11 cellular contexts compared by ENCODE assay signal in genomic region chr20:50321797-50322480, GRCh38.
A peak's percentile ranks its signal among the peaks of the same experiment; 100 is the strongest.
DNase-seq lines count a peak whose midpoint lies in the region; ATAC-seq, FAIRE-seq and TF ChIP-seq lines count a peak whose summit lies in the region.
"Had no signal": no experiment of that assay in that cellular context is flagged by ENCODE, and none has a peak within 500 bp of the region (broad histone marks: within the 10 kb centered on the region; RNA-seq: fewer than 3 reads in every experiment).

No MANE protein-coding gene starts in this region.

- CTCF ChIA-PET in HepG2 (lab: Yijun Ruan, JAX; ENCODE audit: low intra/inter-chr PET ratio, low total read pairs): no interaction called here

- peaks cover 5% of the 10 kb centered on the region for H3K9me3 Mint-ChIP-seq in osteocyte (ENCODE audit: unreplicated experiment)

- ATAC-seq in HepG2 (peak; percentile 41), right lobe of liver (no peak), GM18873 (IDR thresholded peaks at IDR 0.05; ENCODE audit: low FRiP score, unreplicated experiment) (no peak)

- H2AFZ ChIP-seq in HepG2 (ENCODE audit: low read length): no peak overlapping the region
- H2AFZ ChIP-seq in fibroblast of lung (ENCODE audit: low read length): no peak overlapping the region

- H3K4me3 Mint-ChIP-seq in osteocyte (ENCODE audit: unreplicated experiment): no peak overlapping the region

- DNase-seq in HepG2 (ENCODE audit: low spot score): no peak
- DNase-seq in right lobe of liver: no peak
- DNase-seq in fibroblast of lung (ENCODE audit: low read depth in 2 of 2): peak; percentile 68 to 78
- DNase-seq in osteocyte (ENCODE audit: extremely low spot score, unreplicated experiment): no peak
- no peak for DNase-seq in WERI-Rb-1
- DNase-seq in anterior cingulate cortex (lab: John Stamatoyannopoulos, UW): no peak
- no peak for DNase-seq in activated effector memory CD4-positive, alpha-beta T cell treated with anti-CD3 and anti-CD28 coated beads, Interleukin-2, amount 50 U/mL, for 16 hours
- DNase-seq: activated CD4-positive, alpha-beta T cell treated with anti-CD3 and anti-CD28 coated beads, Interleukin-2, amount 50 U/mL, for 4 hours; NCI-H2107 had no signal

- no TSS peak for BruUV-seq in HepG2 (replicated peaks; lab: Mats Ljungman, UMichigan)

- H3K4me1 ChIP-seq in HepG2 (ENCODE audit: insufficient read depth, low read length) (peaks cover 56% of the 10 kb centered on the region), right lobe of liver (no peaks in the 10 kb centered on the region), fibroblast of lung (ENCODE audit: control insufficient read depth, extremely low read depth, insufficient read depth, low read length) (peaks cover 19% of the 10 kb centered on the region)

- H3K27ac ChIP-seq in HepG2 (ENCODE audit: extremely low read length, insufficient read depth, low read length): no peak overlapping the region
- H3K27ac ChIP-seq in right lobe of liver: peak overlapping the region in 1 of 3 donors; percentile 12
- H3K27ac ChIP-seq in fibroblast of lung (ENCODE audit: insufficient read depth, low read length): peak overlapping the region; percentile 60
- H3K27ac ChIP-seq in WERI-Rb-1: no peak overlapping the region

- TF ChIP-seq EP300 in HepG2 (IDR thresholded peaks at IDR 0.05; ENCODE audit: low read depth in 2 of 2, low read length in 2 of 2): no peak
- TF ChIP-seq EP300 in HepG2 (CRISPR knock-in tag; IDR thresholded peaks at IDR 0.05; ENCODE audit: borderline replicate concordance): 0 out of 2 replicates have a peak, but pooled peaks have one; percentile 4

- TF ChIP-seq POLR2A in HepG2 (IDR thresholded peaks at IDR 0.05; ENCODE audit: insufficient read depth in 1 of 2, low read depth in 2 of 2, low read length in 2 of 2) (no peak), right lobe of liver (IDR thresholded peaks at IDR 0.05) (no peak)

- H3K9me3 ChIP-seq in HepG2 (ENCODE audit: low read length) (no peaks in the 10 kb centered on the region), right lobe of liver (no peaks in the 10 kb centered on the region), fibroblast of lung (ENCODE audit: control insufficient read depth, insufficient read depth, low read depth, low read length) (no peaks in the 10 kb centered on the region), WERI-Rb-1 (ENCODE audit: severe bottlenecking) (no peaks in the 10 kb centered on the region)

- H3K4me1 Mint-ChIP-seq in osteocyte (ENCODE audit: unreplicated experiment): peaks cover 25% of the 10 kb centered on the region

- H3K36me3 Mint-ChIP-seq in osteocyte (ENCODE audit: unreplicated experiment): no peaks in the 10 kb centered on the region

- H3K27me3 Mint-ChIP-seq in osteocyte (ENCODE audit: unreplicated experiment): peaks cover 5% of the 10 kb centered on the region

- H3K79me2 ChIP-seq in HepG2 (ENCODE audit: insufficient read depth, low read length): peaks cover 3% of the 10 kb centered on the region
- no peaks in the 10 kb centered on the region for H3K79me2 ChIP-seq in fibroblast of lung (ENCODE audit: control insufficient read depth, insufficient read depth, low read length)

- H3K9ac ChIP-seq in HepG2 (ENCODE audit: insufficient read depth, low read depth, low read length) (peak overlapping the region; percentile 73), fibroblast of lung (ENCODE audit: insufficient read depth, low read length) (peak overlapping the region; percentile 23)

- no peaks in the 10 kb centered on the region for H3K36me3 ChIP-seq in HepG2 (replicated peaks in 1 of 2; ENCODE audit: control insufficient read depth in 1 of 2, insufficient read depth in 2 of 2, low read length in 2 of 2)
- no peaks in the 10 kb centered on the region for H3K36me3 ChIP-seq in right lobe of liver
- no peaks in the 10 kb centered on the region for H3K36me3 ChIP-seq in fibroblast of lung (ENCODE audit: control insufficient read depth, insufficient read depth, low read length)
- no peaks in the 10 kb centered on the region for H3K36me3 ChIP-seq in WERI-Rb-1

- no peak for TF ChIP-seq RAD21 in HepG2 (CRISPR knock-in tag; IDR thresholded peaks at IDR 0.05)

- POLR2A ChIA-PET in HepG2 (lab: Yijun Ruan, JAX): interaction anchor here (0.7 to 7.2 kb wide), 38 partner anchors 8 to 150 kb away, joined by 3 to 164 read pairs (median 6); partner anchors contain the start of gene CEBPB

- H3K27ac Mint-ChIP-seq in osteocyte (ENCODE audit: unreplicated experiment): peak overlapping the region; percentile 75

- intact Hi-C loops in HepG2 (cut with micrococcal nuclease; ENCODE audit: unreplicated experiment): loop anchor here (1.0 to 2.0 kb wide), 3 partner anchors 7 to 15 kb away; no protein-coding TSS in a partner anchor
- intact Hi-C loops in right lobe of liver (cut with DNase I): no loop called here

- H3K4me2 ChIP-seq in HepG2 (ENCODE audit: low read depth, low read length): peak overlapping the region; percentile 96
- peak overlapping the region; percentile 34 for H3K4me2 ChIP-seq in fibroblast of lung (ENCODE audit: extremely low read depth, insufficient read depth, low read length)

- H4K20me1 ChIP-seq in HepG2 (ENCODE audit: insufficient read depth, low read length) (no peaks in the 10 kb centered on the region), fibroblast of lung (ENCODE audit: control insufficient read depth, extremely low read depth, insufficient read depth, low read length) (no peaks in the 10 kb centered on the region)

- in situ Hi-C loops in HepG2 (cut with HindIII; ENCODE audit: extremely low pct_ligation_motif_present, low pct_unique_long_range_greater_than_20kb): no loop called here

- TF ChIP-seq CTCF in HepG2 (CRISPR knock-in tag; IDR thresholded peaks at IDR 0.05): no peak
- TF ChIP-seq CTCF in right lobe of liver (IDR thresholded peaks at IDR 0.05): no peak
- TF ChIP-seq CTCF in fibroblast of lung (conservative IDR thresholded peaks at IDR 0.05 in 1 of 2, IDR thresholded peaks at IDR 0.05 in 1 of 2; ENCODE audit: low read depth in 1 of 2, low read length in 2 of 2): no peak
- TF ChIP-seq CTCF in osteocyte (IDR thresholded peaks at IDR 0.05): no peak
- no peak for TF ChIP-seq CTCF in WERI-Rb-1 (IDR thresholded peaks at IDR 0.05; ENCODE audit: low read depth, low read length)

- no peak for FAIRE-seq in HepG2 (lab: Jason Lieb, UNC)
- FAIRE-seq: GM19239 had no signal

- peak overlapping the region; percentile 54 to 87 (median 62) for H3K4me3 ChIP-seq in HepG2 (replicated peaks in 1 of 3; ENCODE audit: insufficient read depth in 1 of 3, low read depth in 2 of 3, low read length in 3 of 3)
- no peak overlapping the region for H3K4me3 ChIP-seq in right lobe of liver
- no peak overlapping the region for H3K4me3 ChIP-seq in fibroblast of lung (replicated peaks in 1 of 4; ENCODE audit: control extremely low read depth in 1 of 4, insufficient read depth in 1 of 4, low read depth in 3 of 4, low read length in 4 of 4)
- no peak overlapping the region for H3K4me3 ChIP-seq in WERI-Rb-1 (ENCODE audit: low read depth, low read length)

- WGBS in HepG2 (ENCODE audit: low lambda C conversion rate): 10% methylated on average over 9 of the region's 9 CpGs
- 90% methylated on average over 2 of the region's 9 CpGs for WGBS in right lobe of liver (ENCODE audit: insufficient coverage, low coverage, low lambda C conversion rate, missing lambda C conversion rate)

- no peaks in the 10 kb centered on the region; a peak in 2 of 5 replicates for H3K27me3 ChIP-seq in HepG2 (ENCODE audit: control insufficient read depth in 1 of 2, insufficient read depth in 2 of 2, low read length in 2 of 2)
- no peaks in the 10 kb centered on the region for H3K27me3 ChIP-seq in right lobe of liver
- H3K27me3 ChIP-seq in fibroblast of lung (ENCODE audit: control insufficient read depth, insufficient read depth, low read length): no peaks in the 10 kb centered on the region
- H3K27me3 ChIP-seq in WERI-Rb-1 (ENCODE audit: insufficient read depth, low read depth, severe bottlenecking): no peaks in the 10 kb centered on the region

TF ChIP-seq in HepG2, 621 proteins besides CTCF, POLR2A, EP300 and RAD21 (continues in another document):
- no peak for TF ChIP-seq MIXL1 (CRISPR knock-in tag; IDR thresholded peaks at IDR 0.05)
- peak; percentile 7 for TF ChIP-seq ASH2L (IDR thresholded peaks at IDR 0.05; ENCODE audit: insufficient read length, low read depth, low read length)
- 0 out of 2 replicates have a peak, but pooled peaks have one; percentile 66 for TF ChIP-seq DNMT3B (CRISPR knock-in tag; conservative IDR thresholded peaks at IDR 0.05)
- peak; percentile 38; the same call in 1 of the 2 replicates for TF ChIP-seq HIVEP1 (CRISPR knock-in tag; IDR thresholded peaks at IDR 0.05)
- 0 out of 2 replicates have a peak, but pooled peaks have one; percentile 22 for TF ChIP-seq PITX1 (CRISPR knock-in tag; IDR thresholded peaks at IDR 0.05)
- no peak for TF ChIP-seq ZNF550 (CRISPR knock-in tag; IDR thresholded peaks at IDR 0.05; ENCODE audit: borderline replicate concordance)
- TF ChIP-seq E2F2 (CRISPR knock-in tag; IDR thresholded peaks at IDR 0.05; ENCODE audit: borderline replicate concordance): no peak
- TF ChIP-seq ZNF275 (CRISPR knock-in tag; IDR thresholded peaks at IDR 0.05; ENCODE audit: borderline replicate concordance): 0 out of 2 replicates have a peak, but pooled peaks have one; percentile 24
- peak; percentile 50; the same call in 1 of the 2 replicates for TF ChIP-seq ZNF274 (CRISPR knock-in tag; IDR thresholded peaks at IDR 0.05)
- TF ChIP-seq POLR2G (IDR thresholded peaks at IDR 0.05; ENCODE audit: low read depth, low read length): no peak
- TF ChIP-seq ZNF484 (CRISPR knock-in tag; IDR thresholded peaks at IDR 0.05; ENCODE audit: borderline replicate concordance, low read depth): 0 out of 2 replicates have a peak, but pooled peaks have one; percentile 20

Comparison
In these comparisons a context has a peak if more than half of its experiments do, and no peak if none do; other contexts are left out.
1. H3K4me3 ChIP-seq: peak in HepG2 (3 of 3); none in right lobe of liver (0 of 3), fibroblast of lung (0 of 4) and WERI-Rb-1 (single experiment).
2. DNase-seq: peak in fibroblast of lung (2 of 2); none in HepG2 (single experiment), right lobe of liver (0 of 3), osteocyte (single experiment), WERI-Rb-1 (single experiment), anterior cingulate cortex (0 of 58) and activated effector memory CD4-positive, alpha-beta T cell treated with anti-CD3 and anti-CD28 coated beads, Interleukin-2, amount 50 U/mL, for 16 hours (single experiment).